Comparison of ENCODE assay signal across 8 cellular contexts in the genomic region with DNA sequence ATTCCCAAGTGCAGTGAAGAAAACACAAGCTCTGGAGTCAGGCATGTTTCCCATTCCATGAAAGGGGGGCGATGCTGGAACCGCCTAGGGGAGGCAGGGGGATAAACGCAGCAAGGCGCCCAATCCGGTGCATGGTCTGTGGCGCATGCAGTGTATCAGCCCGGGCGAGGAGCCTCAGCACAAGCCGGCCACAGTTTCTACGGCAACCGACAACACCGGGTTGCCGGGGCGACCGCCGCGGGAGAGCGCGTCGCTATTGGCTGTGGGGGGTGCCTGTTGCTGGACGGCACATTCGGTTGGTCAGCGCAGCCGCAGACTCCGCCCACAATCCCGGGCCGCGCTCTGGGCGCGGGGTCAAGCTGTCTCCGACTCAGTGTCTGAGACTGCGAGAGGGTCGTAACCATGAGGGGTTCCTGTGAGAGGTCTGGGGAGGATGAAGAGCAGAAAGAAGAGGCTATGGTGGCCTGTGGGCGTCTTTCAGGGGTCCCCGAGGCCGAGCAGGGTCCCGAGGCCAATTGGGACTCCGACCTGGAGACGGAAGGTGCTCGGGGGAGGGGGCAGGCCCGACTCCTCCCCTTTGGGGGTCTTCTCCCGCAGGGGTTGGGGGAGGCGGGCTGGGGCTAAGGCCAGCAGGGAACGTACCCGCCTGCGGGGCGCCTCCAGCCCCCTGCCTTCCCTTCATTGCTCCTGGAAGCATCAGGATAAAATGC. TPM values are rescaled to one million over a fixed set of nuclear protein-coding genes. Genes with fewer than 3 reads are reported as not detected.
A peak's percentile ranks its signal among the peaks of the same experiment; 100 is the strongest.
DNase-seq lines count a peak whose midpoint lies in the region; ATAC-seq and TF ChIP-seq lines count a peak whose summit lies in the region.

A gene with protein sequence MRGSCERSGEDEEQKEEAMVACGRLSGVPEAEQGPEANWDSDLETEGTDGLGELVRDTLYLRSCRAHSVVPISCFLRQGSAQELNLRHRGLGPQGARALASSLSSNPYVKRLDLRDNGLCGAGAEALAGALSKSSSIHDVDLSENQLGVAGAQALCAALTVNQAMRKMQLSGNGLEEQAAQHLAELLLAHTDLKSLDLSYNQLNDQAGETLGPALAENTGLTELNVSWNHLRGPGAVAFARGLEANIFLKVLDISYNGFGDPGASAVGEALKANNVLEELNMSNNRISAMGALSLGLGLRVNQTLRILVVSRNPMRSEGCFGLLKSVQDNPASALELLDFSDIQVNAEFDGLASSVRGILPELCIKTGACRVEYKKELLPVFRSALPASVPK (plus strand): TSS at position 362 of the 710 bp plus-strand sequence. CDS start 41 bp downstream, at position 403.

- H3K9me3 ChIP-seq in Caco-2 (no peaks in the 10 kb centered on the region), GM23248 (ENCODE audit: low read depth) (no peaks in the 10 kb centered on the region), SK-N-SH (no peaks in the 10 kb centered on the region), suprapubic skin (no peaks in the 10 kb centered on the region)

- peaks cover 11% of the 10 kb centered on the region for H3K36me3 Mint-ChIP-seq in Caco-2 (ENCODE audit: insufficient read depth, unreplicated experiment)
- H3K36me3 Mint-ChIP-seq in activated naive CD8-positive, alpha-beta T cell treated with anti-CD3 and anti-CD28 coated beads for 36 hours: no peaks in the 10 kb centered on the region

- H2AFZ ChIP-seq in GM23248 (peak within 1 kb of the TSS; percentile 91), SK-N-SH (ENCODE audit: low read depth) (peak within 1 kb of the TSS; percentile 96)

- H3K9me3 Mint-ChIP-seq in Caco-2 (ENCODE audit: unreplicated experiment): no peaks in the 10 kb centered on the region
- no peaks in the 10 kb centered on the region for H3K9me3 Mint-ChIP-seq in activated naive CD8-positive, alpha-beta T cell treated with anti-CD3 and anti-CD28 coated beads for 36 hours

- no TSS peak for BruUV-seq in Caco-2 (replicated peaks; lab: Mats Ljungman, UMichigan)

- H3K4me2 ChIP-seq in GM23248 (ENCODE audit: unreplicated experiment) (peak within 1 kb of the TSS; percentile 93), SK-N-SH (peak within 1 kb of the TSS; percentile 91)

- in situ Hi-C loops in GM23248 (cut with MboI): no loop called here

- no peak for TF ChIP-seq POLR2A in suprapubic skin (IDR thresholded peaks at IDR 0.05)

- H3K9me2 ChIP-seq in GM23248 (ENCODE audit: insufficient read depth) (no peaks in the 10 kb centered on the region), SK-N-SH (no peaks in the 10 kb centered on the region)

- peaks cover 22% of the 10 kb centered on the region for H3K4me1 Mint-ChIP-seq in Caco-2 (ENCODE audit: low read depth, unreplicated experiment)
- peaks cover 15% of the 10 kb centered on the region for H3K4me1 Mint-ChIP-seq in activated naive CD8-positive, alpha-beta T cell treated with anti-CD3 and anti-CD28 coated beads for 36 hours

- peak within 1 kb of the TSS; percentile 98 for H3K27ac Mint-ChIP-seq in Caco-2 (ENCODE audit: unreplicated experiment)
- H3K27ac Mint-ChIP-seq in activated naive CD8-positive, alpha-beta T cell treated with anti-CD3 and anti-CD28 coated beads for 36 hours: peak within 1 kb of the TSS; percentile 39

- TF ChIP-seq CTCF in Caco-2 (IDR thresholded peaks at IDR 0.05; ENCODE audit: insufficient read depth in 1 of 2, low read depth in 1 of 2, low read length in 1 of 2, severe bottlenecking in 1 of 2, unreplicated experiment in 1 of 2) (no peak), SK-N-SH (IDR thresholded peaks at IDR 0.05) (no peak), omental fat pad (IDR thresholded peaks at IDR 0.05) (no peak), suprapubic skin (IDR thresholded peaks at IDR 0.05) (no peak)

- H3K4me3 ChIP-seq in Caco-2 (ENCODE audit: low read depth, low read length) (peak within 1 kb of the TSS; percentile 35), GM23248 (peak within 1 kb of the TSS; percentile 72), SK-N-SH (ENCODE audit: low read depth in 2 of 2, low read length in 1 of 2) (peak within 1 kb of the TSS; percentile 60 to 65), suprapubic skin (peak within 1 kb of the TSS; percentile 41)

- H3F3A ChIP-seq in GM23248 (ENCODE audit: insufficient read depth): peaks cover 9% of the 10 kb centered on the region; the same call in 1 of the 2 replicates
- peaks cover 6% of the 10 kb centered on the region for H3F3A ChIP-seq in SK-N-SH (replicated peaks; ENCODE audit: insufficient read depth)

- H4K20me1 ChIP-seq in GM23248 (ENCODE audit: insufficient read depth) (no peaks in the 10 kb centered on the region), SK-N-SH (ENCODE audit: insufficient read depth) (no peaks in the 10 kb centered on the region)

- TF ChIP-seq RAD21 in SK-N-SH (IDR thresholded peaks at IDR 0.05; ENCODE audit: low read length): no peak

- peak; percentile 89 for ATAC-seq in omental fat pad (ENCODE audit: low FRiP score)

- POLR2A ChIA-PET in Caco-2 (lab: Charles Lee): no interaction called here
- POLR2A ChIA-PET in SK-N-SH (lab: Yijun Ruan, JAX): interaction anchor here (0.6 to 2.6 kb wide), 5 partner anchors 25 to 63 kb away, joined by 3 to 11 read pairs (median 6); a partner anchor contains a TSS

- 8 to 11% methylated on average over 43 to 44 of the region's 47 CpGs for WGBS in GM23248 (ENCODE audit: low coverage in 1 of 2, low lambda C conversion rate in 2 of 2, missing lambda C conversion rate in 2 of 2), 2 experiments
- WGBS in SK-N-SH (ENCODE audit: low lambda C conversion rate): 9% methylated on average over 26 of the region's 47 CpGs
- under 1% methylated on average over 32 of the region's 47 CpGs for WGBS in suprapubic skin

- H3K4me3 Mint-ChIP-seq in Caco-2 (ENCODE audit: unreplicated experiment): peak within 1 kb of the TSS; percentile 95
- peak within 1 kb of the TSS; percentile 68 for H3K4me3 Mint-ChIP-seq in activated naive CD8-positive, alpha-beta T cell treated with anti-CD3 and anti-CD28 coated beads for 36 hours

- H3K27me3 ChIP-seq in Caco-2 (replicated peaks; ENCODE audit: control insufficient read depth, insufficient read depth, low read length): no peaks in the 10 kb centered on the region
- no peaks in the 10 kb centered on the region for H3K27me3 ChIP-seq in GM23248 (replicated peaks; ENCODE audit: insufficient read depth)
- H3K27me3 ChIP-seq in SK-N-SH (ENCODE audit: insufficient read depth): no peaks in the 10 kb centered on the region
- H3K27me3 ChIP-seq in suprapubic skin: no peaks in the 10 kb centered on the region

- H3K9ac ChIP-seq in GM23248: peak within 1 kb of the TSS; percentile 81
- H3K9ac ChIP-seq in SK-N-SH: peak within 1 kb of the TSS; percentile 59

- intact Hi-C loops in Caco-2 (cut with micrococcal nuclease; ENCODE audit: unreplicated experiment) (no loop called here), head of caudate nucleus (cut with DNase I) (no loop called here)

- no peaks in the 10 kb centered on the region for H3K79me2 ChIP-seq in GM23248 (ENCODE audit: insufficient read depth)
- no peaks in the 10 kb centered on the region for H3K79me2 ChIP-seq in SK-N-SH (ENCODE audit: insufficient read depth)

- peaks cover 7% of the 10 kb centered on the region; the same call in 1 of the 2 replicates for H3K4me1 ChIP-seq in Caco-2
- H3K4me1 ChIP-seq in GM23248 (ENCODE audit: insufficient read depth): peaks cover 30% of the 10 kb centered on the region
- H3K4me1 ChIP-seq in SK-N-SH (ENCODE audit: control insufficient read depth in 1 of 2, insufficient read depth in 2 of 2, low read depth in 1 of 2, low read length in 1 of 2): peaks cover 9 to 36% of the 10 kb centered on the region in 2 experiments; a peak in 3 of 4 replicates
- H3K4me1 ChIP-seq in suprapubic skin: peaks cover 21% of the 10 kb centered on the region

- no peaks in the 10 kb centered on the region for H3K27me3 Mint-ChIP-seq in Caco-2 (ENCODE audit: insufficient read depth, unreplicated experiment)
- peaks cover 37% of the 10 kb centered on the region for H3K27me3 Mint-ChIP-seq in activated naive CD8-positive, alpha-beta T cell treated with anti-CD3 and anti-CD28 coated beads for 36 hours

- TF ChIP-seq EP300 in SK-N-SH (IDR thresholded peaks at IDR 0.05; ENCODE audit: borderline replicate concordance in 1 of 2, low read depth in 1 of 2, low read length in 1 of 2) (no peak), suprapubic skin (IDR thresholded peaks at IDR 0.05) (no peak)

- DNase-seq in Caco-2 (peak; percentile 90 to 95), GM23248 (peak; percentile 98), NAMALWA (ENCODE audit: low spot score) (peak; percentile 77), SK-N-SH (peak; percentile 97), head of caudate nucleus (peak; percentile 83 to 96 (median 92)), omental fat pad (ENCODE audit: low spot score) (peak; percentile 72), suprapubic skin (ENCODE audit: low spot score in 2 of 2) (peak; percentile 89 to 93)
- peak; percentile 85 for DNase-seq in activated naive CD8-positive, alpha-beta T cell treated with anti-CD3 and anti-CD28 coated beads for 36 hours

- H3K36me3 ChIP-seq in Caco-2 (ENCODE audit: control insufficient read depth, insufficient read depth, low read length): no peaks in the 10 kb centered on the region
- H3K36me3 ChIP-seq in GM23248 (ENCODE audit: low read depth): no peaks in the 10 kb centered on the region
- no peaks in the 10 kb centered on the region for H3K36me3 ChIP-seq in SK-N-SH (replicated peaks in 1 of 2; ENCODE audit: control insufficient read depth in 1 of 2, insufficient read depth in 2 of 2, low read length in 1 of 2)
- H3K36me3 ChIP-seq in suprapubic skin: no peaks in the 10 kb centered on the region

- CTCF ChIA-PET in Caco-2 (lab: Charles Lee): no interaction called here
- CTCF ChIA-PET in SK-N-SH (lab: Yijun Ruan, JAX): interaction anchor here (0.6 to 1.3 kb wide), 3 partner anchors 24 to 129 kb away, joined by 3 to 4 read pairs (median 3); a partner anchor contains a TSS

- H3K27ac ChIP-seq in GM23248: peak within 1 kb of the TSS; percentile 88
- H3K27ac ChIP-seq in SK-N-SH (ENCODE audit: low read depth in 2 of 2, low read length in 1 of 2): peak within 1 kb of the TSS; percentile 73 to 88
- H3K27ac ChIP-seq in suprapubic skin: no peak within 1 kb of the TSS

TF ChIP-seq in SK-N-SH, 30 proteins besides CTCF, POLR2A, EP300 and RAD21 (continues in another document):
- TF ChIP-seq TAF1 (IDR thresholded peaks at IDR 0.05; ENCODE audit: borderline replicate concordance, low read depth, low read length) (no peak), MXI1 (IDR thresholded peaks at IDR 0.05; ENCODE audit: low read depth, low read length) (peak; percentile 99), CHD2 (IDR thresholded peaks at IDR 0.05; ENCODE audit: low read length, partially characterized antibody) (peak; percentile 41), MEF2A (IDR thresholded peaks at IDR 0.05; ENCODE audit: borderline replicate concordance, low read depth) (no peak)

RNA-seq across cellular contexts. Expression of the gene that starts here (rescaled TPM):
- not detected in 2 replicates for total RNA-seq in Caco-2 (2022)
- under 0.01 TPM in 1 of 2 replicates, not detected in the other for total RNA-seq in GM23248 (2014; rRNA removed; shearing (Covaris generic))
- not detected in 2 replicates for polyA plus RNA-seq in GM23248 (2016; fragmentation: Nextera tagmentation; extraction: Ambion mirVana)
- 0.02 and 0.03 TPM in 2 replicates for polyA plus RNA-seq in SK-N-SH (2012; rRNA removed)
- polyA plus RNA-seq in SK-N-SH (2012; cell fraction: cytosol; rRNA removed): not detected in 2 replicates
- 0.18 and 0.22 TPM in 2 replicates for polyA plus RNA-seq in SK-N-SH (2012; cell fraction: nucleus; rRNA removed)
- not detected for total RNA-seq in activated naive CD8-positive, alpha-beta T cell treated with anti-CD3 and anti-CD28 coated beads for 36 hours
- not detected for total RNA-seq in omental fat pad
- total RNA-seq in suprapubic skin: not detected

Comparison
In these comparisons a context has a peak if more than half of its experiments do, and no peak if none do; other contexts are left out.
1. Peak in DNase-seq and H3K4me3 ChIP-seq in Caco-2; RNA of the gene not detected or under 1 TPM.
2. Peak in DNase-seq, H3K4me3 ChIP-seq, H3K27ac ChIP-seq, H3K9ac ChIP-seq and H3K4me2 ChIP-seq in GM23248; RNA of the gene not detected or under 1 TPM.
3. Peak in DNase-seq, H3K4me3 ChIP-seq, H3K27ac ChIP-seq, H3K9ac ChIP-seq and H3K4me2 ChIP-seq in SK-N-SH; RNA of the gene not detected or under 1 TPM.
4. Peak in DNase-seq in activated naive CD8-positive, alpha-beta T cell treated with anti-CD3 and anti-CD28 coated beads for 36 hours; RNA of the gene not detected or under 1 TPM.
5. Peak in DNase-seq and ATAC-seq in omental fat pad; RNA of the gene not detected or under 1 TPM.
6. Peak in DNase-seq and H3K4me3 ChIP-seq in suprapubic skin; RNA of the gene not detected or under 1 TPM.